In genomic region chr14:89292579-89293348, GRCh38 we compare ENCODE assay signal across 13 cellular contexts.
DNase-seq lines count a peak whose midpoint lies in the region; ATAC-seq and TF ChIP-seq lines count a peak whose summit lies in the region.
"Had no signal": no experiment of that assay in that cellular context is flagged by ENCODE, and none has a peak within 500 bp of the region (broad histone marks: within the 10 kb centered on the region; RNA-seq: fewer than 3 reads in every experiment).

No MANE protein-coding gene starts in this region.

- no peak overlapping the region for H2AFZ ChIP-seq in DND-41 (ENCODE audit: low read depth, low read length)

- no peak for TF ChIP-seq CTCF in DND-41 (IDR thresholded peaks at IDR 0.05; ENCODE audit: borderline replicate concordance, extremely low read depth, low read length, poor library complexity, severe bottlenecking)
- no peak for TF ChIP-seq CTCF in NB4 (IDR thresholded peaks at IDR 0.05; ENCODE audit: low read depth, low read length)
- TF ChIP-seq CTCF in nephron progenitor cell (IDR thresholded peaks at IDR 0.05), result no peak

- no peaks in the 10 kb centered on the region for H3K9me3 Mint-ChIP-seq in nephron progenitor cell

- H4K20me1 ChIP-seq in DND-41 (ENCODE audit: insufficient read depth, low read length), result peaks cover 52% of the 10 kb centered on the region

- TF ChIP-seq POLR2A in NB4 (IDR thresholded peaks at IDR 0.05; ENCODE audit: extremely low read depth, insufficient read length), result no peak

- no peaks in the 10 kb centered on the region for H3K27me3 ChIP-seq in DND-41 (ENCODE audit: insufficient read depth, low read length, poor library complexity)
- H3K27me3 ChIP-seq: sigmoid colon had no signal

- H3K9me3 ChIP-seq in DND-41 (ENCODE audit: insufficient read depth, low read length, severe bottlenecking), result no peaks in the 10 kb centered on the region
- H3K9me3 ChIP-seq: sigmoid colon had no signal

- ATAC-seq in DND-41 (ENCODE audit: insufficient read depth, low read depth) (no peak), left cardiac atrium (peak; percentile 49 to 51), HG03097 (IDR thresholded peaks at IDR 0.05; ENCODE audit: low FRiP score, unreplicated experiment) (no peak)

- H3K4me1 ChIP-seq in DND-41 (ENCODE audit: insufficient read depth, low read length), result no peaks in the 10 kb centered on the region

- H3K9ac ChIP-seq in DND-41 (ENCODE audit: low read depth, low read length), result no peak overlapping the region

- DNase-seq in DND-41 (no peak), NB4 (ENCODE audit: low read depth) (peak; percentile 83), left cardiac atrium (no peak), nephron progenitor cell (no peak), NOMO-1 treated with DMSO at 0.1 percent for 48 hours (lab: John Stamatoyannopoulos, UW; ENCODE audit: unreplicated experiment) (no peak)
- DNase-seq in activated effector memory CD4-positive, alpha-beta T cell treated with anti-CD3 and anti-CD28 coated beads, Interleukin-2, amount 50 U/mL, for 16 hours, result no peak
- DNase-seq: activated CD4-positive, CD25-positive, alpha-beta regulatory T cell treated with anti-CD3 and anti-CD28 coated beads, Interleukin-2, amount 50 U/mL, for 72 hours; NCI-H1105; NCI-H345; sigmoid colon; stimulated activated CD4-positive, alpha-beta T cell treated with anti-CD3 and anti-CD28 coated beads, Interleukin-4, amount 100 ng/mL, for 4 hours; stimulated activated naive CD4-positive, alpha-beta T cell treated with Interleukin-2 at 50 U/mL for 16 hours had no signal

- H3K36me3 ChIP-seq in DND-41 (ENCODE audit: insufficient read depth, low read length), result peaks cover 28% of the 10 kb centered on the region
- H3K36me3 ChIP-seq: sigmoid colon had no signal

- peak overlapping the region; percentile 39; the same call in 1 of the 2 replicates for H3K27ac ChIP-seq in DND-41 (ENCODE audit: low read length)
- H3K27ac ChIP-seq: sigmoid colon had no signal

- peak overlapping the region; percentile 40 for H3K27ac Mint-ChIP-seq in nephron progenitor cell

- H3K4me3 ChIP-seq in DND-41 (ENCODE audit: low read depth in 1 of 2, low read length in 2 of 2), result no peak overlapping the region
- H3K4me3 ChIP-seq in NB4 (ENCODE audit: low read depth, low read length), result peak overlapping the region; percentile 38
- H3K4me3 ChIP-seq: sigmoid colon had no signal

- peaks cover 3% of the 10 kb centered on the region for H3K27me3 Mint-ChIP-seq in nephron progenitor cell (ENCODE audit: low read depth, poor library complexity)

- peaks cover 42% of the 10 kb centered on the region for H3K36me3 Mint-ChIP-seq in nephron progenitor cell (ENCODE audit: low read depth)

- H3K4me2 ChIP-seq in DND-41 (ENCODE audit: insufficient read depth, low read length), result no peak overlapping the region

- H3K4me3 Mint-ChIP-seq in nephron progenitor cell, result no peak overlapping the region

- peaks cover 36% of the 10 kb centered on the region for H3K4me1 Mint-ChIP-seq in nephron progenitor cell

- peaks cover 72% of the 10 kb centered on the region for H3K79me2 ChIP-seq in DND-41 (ENCODE audit: insufficient read depth, low read length)

- intact Hi-C loops in left cardiac atrium (cut with DNase I), result no loop called here

Comparison
In these comparisons a context has a peak if more than half of its experiments do, and no peak if none do; other contexts are left out.
1. ATAC-seq: peak in left cardiac atrium (2 of 2); none in DND-41 (single experiment) and HG03097 (single experiment).